Comparison of ENCODE assay signal across 20 cellular contexts in the genomic region with DNA sequence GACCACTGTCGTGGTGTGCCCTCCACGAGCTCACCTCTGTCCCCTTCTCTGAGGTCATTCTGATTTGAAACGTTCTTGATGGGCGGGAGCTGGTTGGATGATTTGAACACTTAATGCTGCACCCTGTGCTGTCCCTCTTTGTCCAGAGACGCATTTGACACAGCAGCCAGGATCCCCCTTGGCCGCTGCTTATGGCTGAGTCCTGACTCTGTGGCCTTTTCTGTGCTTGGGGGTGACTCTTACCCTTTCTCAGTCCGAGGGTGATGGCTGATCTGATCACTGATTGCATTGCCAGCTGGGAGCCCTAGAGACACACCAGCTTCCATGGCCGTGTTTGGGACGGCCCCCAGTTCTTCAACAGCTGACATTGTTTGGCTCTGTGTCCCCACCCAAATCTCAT. TPM values are rescaled to one million over a fixed set of nuclear protein-coding genes. Genes with fewer than 3 reads are reported as not detected.
DNase-seq lines count a peak whose midpoint lies in the region; ATAC-seq and TF ChIP-seq lines count a peak whose summit lies in the region.
"Had no signal": no experiment of that assay in that cellular context is flagged by ENCODE, and none has a peak within 500 bp of the region (broad histone marks: within the 10 kb centered on the region; RNA-seq: fewer than 3 reads in every experiment).

No MANE protein-coding gene starts in this region.

- TF ChIP-seq EP300 in sigmoid colon (IDR thresholded peaks at IDR 0.05), result no peak

- H3K4me3 ChIP-seq in sigmoid colon (no peak overlapping the region), upper lobe of right lung (no peak overlapping the region)
- H3K4me3 ChIP-seq: BLaER1 treated with 17β-estradiol and CSF1 and Interleukin-3, amounts not matched to agents 10 nM and 100 nM; GM23338 had no signal

- H3K36me3 ChIP-seq in sigmoid colon, result no peaks in the 10 kb centered on the region
- no peaks in the 10 kb centered on the region for H3K36me3 ChIP-seq in upper lobe of right lung
- H3K36me3 ChIP-seq: BLaER1 treated with 17β-estradiol and CSF1 and Interleukin-3, amounts not matched to agents 10 nM and 100 nM had no signal

- ATAC-seq in HG03135 (IDR thresholded peaks at IDR 0.05; ENCODE audit: unreplicated experiment), result no peak
- ATAC-seq in upper lobe of right lung, result no peak
- no peak for ATAC-seq in GM21786 (IDR thresholded peaks at IDR 0.05; ENCODE audit: unreplicated experiment)
- ATAC-seq: CD8-positive, alpha-beta T cell; GM23338; Right ventricle myocardium inferior had no signal

- TF ChIP-seq CTCF in GM13977 (IDR thresholded peaks at IDR 0.05; ENCODE audit: extremely low read depth, insufficient read depth, missing control alignments) (no peak), sigmoid colon (IDR thresholded peaks at IDR 0.05) (no peak), upper lobe of right lung (IDR thresholded peaks at IDR 0.05) (no peak)

- intact Hi-C loops in sigmoid colon (cut with DNase I), result no loop called here
- intact Hi-C loops in upper lobe of right lung (cut with DNase I), result no loop called here

- H3K4me1 ChIP-seq in sigmoid colon (no peaks in the 10 kb centered on the region), upper lobe of right lung (no peaks in the 10 kb centered on the region)

- TF ChIP-seq POLR2A in sigmoid colon (IDR thresholded peaks at IDR 0.05), result no peak

- H3K27me3 ChIP-seq in sigmoid colon, result no peaks in the 10 kb centered on the region
- H3K27me3 ChIP-seq in upper lobe of right lung, result no peaks in the 10 kb centered on the region
- H3K27me3 ChIP-seq: BLaER1 treated with 17β-estradiol and CSF1 and Interleukin-3, amounts not matched to agents 10 nM and 100 nM had no signal

- DNase-seq in GM13977 (ENCODE audit: low spot score), result peak; percentile 6
- DNase-seq in HuH-7.5 (ENCODE audit: low spot score), result peak; percentile 0
- peak; percentile 4 for DNase-seq in iPS-NIHi11 (ENCODE audit: low spot score)
- DNase-seq in sigmoid colon, result peak; percentile 27
- DNase-seq in upper lobe of right lung, result no peak
- DNase-seq: Calu3, DMS53, MV-4-11, NCI-H1694 treated with DMSO at 0.1 percent for 48 hours, NCI-H510A, NCI-H774 had no signal

- H3K9me3 ChIP-seq in sigmoid colon (no peaks in the 10 kb centered on the region), upper lobe of right lung (no peaks in the 10 kb centered on the region)

- no peak overlapping the region for H3K27ac ChIP-seq in sigmoid colon
- no peak overlapping the region for H3K27ac ChIP-seq in upper lobe of right lung
- H3K27ac ChIP-seq: BLaER1 treated with 17β-estradiol and CSF1 and Interleukin-3, amounts not matched to agents 10 nM and 100 nM; KMS-11 had no signal

- in situ Hi-C loops in GM13977 (cut with MboI; ENCODE audit: low pct_unique_long_range_greater_than_20kb, low sequenced_read_pairs, unreplicated experiment), result no loop called here

- 88 to 92% methylated on average over 9 of the region's 9 CpGs for WGBS in sigmoid colon, 2 donors

RNA-seq across cellular contexts. Expression of gene FRMD1, which starts 43.5 kb away (rescaled TPM):
- total RNA-seq in sigmoid colon (under 1 TPM in 2 of 4 donors, not detected in 2; 0.36 to 0.83 TPM), upper lobe of right lung (0.09 TPM)
- polyA plus RNA-seq in sigmoid colon, result 10 to 100 TPM in 1 of 3 donors, 1 to 10 TPM in 2; 4.2 to 12.0 (median 9.3) TPM
- total RNA-seq: Calu3; CD8-positive, alpha-beta T cell; HT-29; OCI-LY7 had no signal
